37 cellular contexts compared by ENCODE assay signal in genomic region chr2:227043981-227044380, GRCh38.
"Had no signal": no experiment of that assay in that cellular context is flagged by ENCODE, and none has a peak within 500 bp of the region (broad histone marks: within the 10 kb centered on the region; RNA-seq: fewer than 3 reads in every experiment).

No MANE protein-coding gene starts in this region.

- H3K4me1 ChIP-seq: ascending aorta had no signal

- H3K27ac Mint-ChIP-seq: activated B cell treated with CpG ODN at 0.5 μM for 24 hours; activated CD4-positive, alpha-beta memory T cell treated with anti-CD3 and anti-CD28 coated beads for 36 hours; activated CD4-positive, alpha-beta T cell treated with anti-CD3 and anti-CD28 coated beads, Interleukin-2, amount 10 ng/mL, durations not matched to agents 24 days and 14 days; activated CD8-positive, alpha-beta T cell treated with anti-CD3 and anti-CD28 coated beads for 36 hours; activated naive CD4-positive, alpha-beta T cell treated with anti-CD3 and anti-CD28 coated beads for 36 hours; activated naive CD8-positive, alpha-beta T cell; activated naive CD8-positive, alpha-beta T cell treated with anti-CD3 and anti-CD28 coated beads, Interleukin-2, amount 10 ng/mL, durations not matched to agents 7 days and 5 days; activated naive CD8-positive, alpha-beta T cell treated with anti-CD3 and anti-CD28 coated beads, Interleukin-2, amount 50 U/mL, for 24 hours; activated T-cell treated with anti-CD3 and anti-CD28 coated beads, Interleukin-2, amount 50 U/mL, for 72 hours; activated T-helper 1 cell treated with anti-CD3 and anti-CD28 coated beads, Interleukin-12 subunit alpha, Interleukin-12 subunit beta, Interleukin-2, Interleukin-4 antibody, amounts not matched to agents 30 ng/mL and 10 ng/mL and 1 ng/mL, durations not matched to agents 14 hours and 24 hours and 36 hours; activated T-helper 17 cell treated with anti-CD3 and anti-CD28 coated beads, Interleukin-2, amount 50 U/mL, for 72 hours; brain; T-helper 1 cell treated with Interleukin-12 subunit alpha and Interleukin-12 subunit beta and Interleukin-4 antibody, amounts not matched to agents 30 μg/mL and 1 μg/mL, for 36 hours; T-helper 2 cell treated with Interferon-gamma antibody and Interleukin-4, amounts not matched to agents 5 μg/mL and 100 μg/mL, for 36 hours had no signal

- H3K36me3 Mint-ChIP-seq: activated CD4-positive, alpha-beta memory T cell treated with anti-CD3 and anti-CD28 coated beads for 36 hours; activated naive CD8-positive, alpha-beta T cell; activated naive CD8-positive, alpha-beta T cell treated with anti-CD3 and anti-CD28 coated beads, Interleukin-2, amount 10 ng/mL, durations not matched to agents 7 days and 5 days; brain had no signal

- H3K27ac ChIP-seq: ascending aorta, cardiac muscle cell, VCaP had no signal

- FAIRE-seq: bronchial epithelial cell, TTC549 had no signal

- H3K9me3 Mint-ChIP-seq: activated B cell treated with CpG ODN at 0.5 μM for 24 hours; activated CD4-positive, alpha-beta memory T cell treated with anti-CD3 and anti-CD28 coated beads for 36 hours; activated CD4-positive, alpha-beta T cell treated with anti-CD3 and anti-CD28 coated beads, Interleukin-2, amount 10 ng/mL, durations not matched to agents 24 days and 14 days; activated naive CD4-positive, alpha-beta T cell treated with anti-CD3 and anti-CD28 coated beads for 36 hours; activated naive CD8-positive, alpha-beta T cell treated with anti-CD3 and anti-CD28 coated beads, Interleukin-2, amount 10 ng/mL, durations not matched to agents 7 days and 5 days; activated naive CD8-positive, alpha-beta T cell treated with anti-CD3 and anti-CD28 coated beads, Interleukin-2, amount 50 U/mL, for 24 hours; activated T-cell treated with anti-CD3 and anti-CD28 coated beads, Interleukin-2, amount 50 U/mL, for 72 hours; activated T-helper 1 cell treated with anti-CD3 and anti-CD28 coated beads, Interleukin-12 subunit alpha, Interleukin-12 subunit beta, Interleukin-2, Interleukin-4 antibody, amounts not matched to agents 30 ng/mL and 10 ng/mL and 1 ng/mL, durations not matched to agents 14 hours and 24 hours and 36 hours; central memory CD8-positive, alpha-beta T cell; T-helper 1 cell treated with Interleukin-12 subunit alpha and Interleukin-12 subunit beta and Interleukin-4 antibody, amounts not matched to agents 30 μg/mL and 1 μg/mL, for 36 hours; T-helper 2 cell treated with Interferon-gamma antibody and Interleukin-4, amounts not matched to agents 5 μg/mL and 100 μg/mL, for 36 hours had no signal

- H3K9me3 ChIP-seq: ascending aorta had no signal

- ATAC-seq: activated CD8-positive, alpha-beta T cell treated with anti-CD3 and anti-CD28 coated beads for 36 hours; activated naive CD8-positive, alpha-beta T cell treated with anti-CD3 and anti-CD28 coated beads, Interleukin-2, amount 50 U/mL, for 24 hours; activated T-cell treated with anti-CD3 and anti-CD28 coated beads, Interleukin-2, amount 50 U/mL, for 4 hours; activated T-cell treated with anti-CD3 and anti-CD28 coated beads, Interleukin-2, amount 50 U/mL, for 72 hours; activated T-helper 17 cell treated with anti-CD3 and anti-CD28 coated beads, Interleukin-2, amount 50 U/mL, for 72 hours had no signal

- H3K27me3 ChIP-seq: ascending aorta, cardiac muscle cell had no signal

- H3K36me3 ChIP-seq: cardiac muscle cell had no signal

- H3K4me3 ChIP-seq: ascending aorta, cardiac muscle cell had no signal

- DNase-seq: activated B cell treated with CpG ODN at 0.5 μM for 24 hours; activated CD4-positive, alpha-beta memory T cell treated with anti-CD3 and anti-CD28 coated beads for 36 hours; activated CD4-positive, alpha-beta T cell treated with anti-CD3 and anti-CD28 coated beads for 4 hours; activated CD4-positive, alpha-beta T cell treated with anti-CD3 and anti-CD28 coated beads, Interleukin-2, amount 10 ng/mL, durations not matched to agents 24 days and 14 days; activated CD4-positive, alpha-beta T cell treated with anti-CD3 and anti-CD28 coated beads, Interleukin-2, amount 50 U/mL, for 1 hour; activated CD4-positive, alpha-beta T cell treated with anti-CD3 and anti-CD28 coated beads, Interleukin-2, amount 50 U/mL, for 4 hours; activated CD4-positive, CD25-positive, alpha-beta regulatory T cell treated with anti-CD3 and anti-CD28 coated beads, Interleukin-2, amount 50 U/mL, for 72 hours; activated CD8-positive, alpha-beta memory T cell treated with anti-CD3 and anti-CD28 coated beads, Interleukin-2, amount 50 U/mL, for 4 hours; activated CD8-positive, alpha-beta T cell treated with anti-CD3 and anti-CD28 coated beads for 36 hours; activated effector memory CD4-positive, alpha-beta T cell treated with anti-CD3 and anti-CD28 coated beads, Interleukin-2, amount 50 U/mL, for 16 hours; activated gamma-delta T cell treated with Interleukin-2 at 50 U/mL for 16 hours; activated naive CD4-positive, alpha-beta T cell; activated naive CD4-positive, alpha-beta T cell treated with anti-CD3 and anti-CD28 coated beads for 36 hours; activated naive CD4-positive, alpha-beta T cell treated with anti-CD3 and anti-CD28 coated beads, Interleukin-2, amount 50 U/mL, for 16 hours; activated naive CD8-positive, alpha-beta T cell treated with anti-CD3 and anti-CD28 coated beads, Interleukin-2, amount 10 ng/mL, durations not matched to agents 7 days and 5 days; activated naive CD8-positive, alpha-beta T cell treated with anti-CD3 and anti-CD28 coated beads, Interleukin-2, amount 50 U/mL, for 24 hours; activated T-cell treated with anti-CD3 and anti-CD28 coated beads for 4 hours; activated T-cell treated with anti-CD3 and anti-CD28 coated beads, Interleukin-2, amount 50 U/mL, for 1 hour; activated T-cell treated with anti-CD3 and anti-CD28 coated beads, Interleukin-2, amount 50 U/mL, for 4 hours; activated T-cell treated with anti-CD3 and anti-CD28 coated beads, Interleukin-2, amount 50 U/mL, for 72 hours; caudate nucleus; cerebellar nuclear complex; T-helper 1 cell; T-helper 2 cell; T-helper 9 cell had no signal
